ENCODE assay signal across 29 cellular contexts in the genomic region with DNA sequence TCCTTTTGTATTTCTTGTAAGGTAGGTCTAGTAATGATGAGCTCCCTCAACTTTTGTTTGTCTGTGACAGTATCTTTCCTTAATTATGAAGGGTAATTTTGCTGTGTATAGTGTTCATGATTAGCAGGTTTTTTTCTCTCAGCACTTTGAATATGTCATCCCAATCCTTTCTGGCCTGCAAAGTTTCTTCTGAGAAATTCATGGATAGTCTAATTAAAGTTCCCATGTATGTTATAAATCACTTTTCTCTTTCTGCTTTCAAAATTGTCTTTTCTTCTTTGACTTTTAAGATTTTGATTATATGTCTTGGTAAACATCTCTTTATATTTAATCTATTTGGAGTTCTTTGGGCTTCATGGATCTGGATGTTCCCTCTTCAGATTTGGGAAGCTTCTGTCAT.
"Had no signal": no experiment of that assay in that cellular context is flagged by ENCODE, and none has a peak within 500 bp of the region (broad histone marks: within the 10 kb centered on the region; RNA-seq: fewer than 3 reads in every experiment).

No MANE protein-coding gene starts in this region.

- H3K27me3 Mint-ChIP-seq: stimulated activated naive CD8-positive, alpha-beta T cell treated with anti-CD3 and anti-CD28 coated beads, Interleukin-15, amount 100 ng/mL, for 72 hours; type B pancreatic cell had no signal

- H3K9me3 Mint-ChIP-seq: type B pancreatic cell had no signal

- ATAC-seq: stimulated activated effector memory CD8-positive, alpha-beta T cell treated with anti-CD3 and anti-CD28 coated beads, Interleukin-12 subunit alpha, Interleukin-12 subunit beta, amount 100 ng/mL, for 72 hours; stimulated activated memory B cell treated with anti-CD40 and anti-IgM and Interleukin-4, amounts not matched to agents 10 μg/mL and 1 μg/mL and 100 μg/mL, for 72 hours; stimulated activated naive B cell treated with anti-CD40 and anti-IgM and Interleukin-4, amounts not matched to agents 10 μg/mL and 1 μg/mL and 100 μg/mL, for 72 hours; stimulated activated naive CD8-positive, alpha-beta T cell treated with anti-CD3 and anti-CD28 coated beads, Interleukin-15, amount 100 ng/mL, for 72 hours; stimulated activated naive CD8-positive, alpha-beta T cell treated with anti-CD3 and anti-CD28 coated beads, Interleukin-15, Interleukin-2, amounts not matched to agents 100 U/mL and 50 U/mL, for 24 hours; upper lobe of right lung had no signal

- DNase-seq: stimulated activated CD4-positive, alpha-beta T cell treated with anti-CD3 and anti-CD28 coated beads, Interleukin-2, amount 100 ng/mL, for 48 hours; stimulated activated CD4-positive, alpha-beta T cell treated with anti-CD3 and anti-CD28 coated beads, Interleukin-4, amount 100 ng/mL, for 1 hour; stimulated activated CD4-positive, alpha-beta T cell treated with anti-CD3 and anti-CD28 coated beads, Interleukin-4, amount 100 ng/mL, for 24 hours; stimulated activated CD4-positive, alpha-beta T cell treated with anti-CD3 and anti-CD28 coated beads, Interleukin-4, amount 100 ng/mL, for 4 hours; stimulated activated CD8-positive, alpha-beta memory T cell treated with anti-CD3 and anti-CD28 coated beads, Interleukin-4, amount 100 ng/mL, for 48 hours; stimulated activated naive B cell treated with anti-CD40 and anti-IgM and Interleukin-4, amounts not matched to agents 10 μg/mL and 1 μg/mL and 100 μg/mL, for 72 hours; stimulated activated naive CD4-positive, alpha-beta T cell; stimulated activated naive CD4-positive, alpha-beta T cell treated with Interleukin-2 at 50 U/mL for 16 hours; stimulated activated naive CD8-positive, alpha-beta T cell treated with anti-CD3 and anti-CD28 coated beads, Interleukin-15, amount 100 ng/mL, for 72 hours; stimulated activated naive CD8-positive, alpha-beta T cell treated with anti-CD3 and anti-CD28 coated beads, Interleukin-15, Interleukin-2, amounts not matched to agents 100 U/mL and 50 U/mL, for 24 hours; stomach; substantia nigra; testis; thyroid gland; tibial artery; transverse colon; trophoblast cell; upper lobe of left lung; upper lobe of right lung; uterus had no signal

- H3K36me3 ChIP-seq: stomach, suprapubic skin, thoracic aorta, thyroid gland, tibial artery, tibial nerve, transverse colon, upper lobe of left lung, upper lobe of right lung, uterus, vagina had no signal

- H3K36me3 Mint-ChIP-seq: stimulated activated effector memory CD8-positive, alpha-beta T cell treated with anti-CD3 and anti-CD28 coated beads, Interleukin-12 subunit alpha, Interleukin-12 subunit beta, amount 100 ng/mL, for 72 hours had no signal

- H3K9me3 ChIP-seq: testis, thyroid gland had no signal

- H3K27me3 ChIP-seq: stomach, suprapubic skin, testis, thyroid gland, tibial artery, tibial nerve, transverse colon, upper lobe of left lung, upper lobe of right lung, uterus, vagina had no signal

- H3K4me3 ChIP-seq: stomach, suprapubic skin, testis, thoracic aorta, thyroid gland, tibial artery, tibial nerve, transverse colon, upper lobe of left lung, upper lobe of right lung, uterus, vagina had no signal

- H3K27ac ChIP-seq: stomach, suprapubic skin, testis, thoracic aorta, thyroid gland, tibial artery, tibial nerve, transverse colon, upper lobe of left lung, upper lobe of right lung, uterus, vagina had no signal

- FAIRE-seq: urothelium cell line had no signal

- H3K4me1 Mint-ChIP-seq: stimulated activated effector memory CD8-positive, alpha-beta T cell treated with anti-CD3 and anti-CD28 coated beads, Interleukin-12 subunit alpha, Interleukin-12 subunit beta, amount 100 ng/mL, for 72 hours; stimulated activated memory B cell treated with anti-CD40 and anti-IgM and Interleukin-4, amounts not matched to agents 10 μg/mL and 1 μg/mL and 100 μg/mL, for 72 hours; stimulated activated naive B cell treated with anti-CD40 and anti-IgM and Interleukin-4, amounts not matched to agents 10 μg/mL and 1 μg/mL and 100 μg/mL, for 72 hours; stimulated activated naive CD8-positive, alpha-beta T cell treated with anti-CD3 and anti-CD28 coated beads, Interleukin-15, amount 100 ng/mL, for 72 hours had no signal

- H3K4me1 ChIP-seq: stomach, suprapubic skin, testis, thyroid gland, tibial artery, tibial nerve, transverse colon, upper lobe of left lung, upper lobe of right lung, uterus, vagina had no signal

- H3K4me3 Mint-ChIP-seq: stimulated activated effector memory CD8-positive, alpha-beta T cell treated with anti-CD3 and anti-CD28 coated beads, Interleukin-12 subunit alpha, Interleukin-12 subunit beta, amount 100 ng/mL, for 72 hours; stimulated activated memory B cell treated with anti-CD40 and anti-IgM and Interleukin-4, amounts not matched to agents 10 μg/mL and 1 μg/mL and 100 μg/mL, for 72 hours; stimulated activated naive B cell treated with anti-CD40 and anti-IgM and Interleukin-4, amounts not matched to agents 10 μg/mL and 1 μg/mL and 100 μg/mL, for 72 hours; stimulated activated naive CD8-positive, alpha-beta T cell treated with anti-CD3 and anti-CD28 coated beads, Interleukin-15, amount 100 ng/mL, for 72 hours; stimulated activated naive CD8-positive, alpha-beta T cell treated with anti-CD3 and anti-CD28 coated beads, Interleukin-15, Interleukin-2, amounts not matched to agents 100 ng/mL and 50 ng/mL, for 24 hours; type B pancreatic cell had no signal

- H3K27ac Mint-ChIP-seq: stimulated activated effector memory CD8-positive, alpha-beta T cell treated with anti-CD3 and anti-CD28 coated beads, Interleukin-12 subunit alpha, Interleukin-12 subunit beta, amount 100 ng/mL, for 72 hours; stimulated activated memory B cell treated with anti-CD40 and anti-IgM and Interleukin-4, amounts not matched to agents 10 μg/mL and 1 μg/mL and 100 μg/mL, for 72 hours; stimulated activated naive B cell treated with anti-CD40 and anti-IgM and Interleukin-4, amounts not matched to agents 10 μg/mL and 1 μg/mL and 100 μg/mL, for 72 hours; stimulated activated naive CD8-positive, alpha-beta T cell treated with anti-CD3 and anti-CD28 coated beads, Interleukin-15, amount 100 ng/mL, for 72 hours; stimulated activated naive CD8-positive, alpha-beta T cell treated with anti-CD3 and anti-CD28 coated beads, Interleukin-15, Interleukin-2, amounts not matched to agents 100 ng/mL and 50 ng/mL, for 24 hours; type B pancreatic cell had no signal
